28 cellular contexts compared by ENCODE assay signal in genomic region chr7:53428045-53428444, GRCh38.
"Had no signal": no experiment of that assay in that cellular context is flagged by ENCODE, and none has a peak within 500 bp of the region (broad histone marks: within the 10 kb centered on the region; RNA-seq: fewer than 3 reads in every experiment).

No MANE protein-coding gene starts in this region.

- H3K4me1 ChIP-seq: esophagus squamous epithelium, heart left ventricle had no signal

- ATAC-seq: activated CD4-positive, CD25-positive, alpha-beta regulatory T cell treated with anti-CD3 and anti-CD28 coated beads, Interleukin-2, amount 50 U/mL, for 24 hours; activated CD8-positive, alpha-beta memory T cell treated with anti-CD3 and anti-CD28 coated beads, Interleukin-2, amount 10 ng/mL, durations not matched to agents 7 days and 5 days; activated CD8-positive, alpha-beta T cell treated with anti-CD3 and anti-CD28 coated beads for 36 hours; effector memory CD8-positive, alpha-beta T cell; heart left ventricle had no signal

- DNase-seq: activated B cell treated with CpG ODN at 0.5 μM for 24 hours; activated CD4-positive, alpha-beta T cell treated with anti-CD3 and anti-CD28 coated beads for 48 hours; activated CD4-positive, alpha-beta T cell treated with anti-CD3 and anti-CD28 coated beads, Interleukin-2, amount 50 U/mL, for 1 hour; activated CD4-positive, alpha-beta T cell treated with anti-CD3 and anti-CD28 coated beads, Interleukin-2, amount 50 U/mL, for 48 hours; activated CD8-positive, alpha-beta memory T cell treated with anti-CD3 and anti-CD28 coated beads, Interleukin-2, amount 10 ng/mL, durations not matched to agents 7 days and 5 days; activated CD8-positive, alpha-beta memory T cell treated with anti-CD3 and anti-CD28 coated beads, Interleukin-2, amount 50 U/mL, for 4 hours; activated CD8-positive, alpha-beta T cell treated with anti-CD3 and anti-CD28 coated beads for 36 hours; activated effector memory CD4-positive, alpha-beta T cell treated with anti-CD3 and anti-CD28 coated beads, Interleukin-2, amount 50 U/mL, for 16 hours; activated naive CD4-positive, alpha-beta T cell treated with anti-CD3 and anti-CD28 coated beads for 36 hours; activated T-cell treated with anti-CD3 and anti-CD28 coated beads, Interleukin-2, amount 50 U/mL, for 1 hour; activated T-cell treated with anti-CD3 and anti-CD28 coated beads, Interleukin-2, amount 50 U/mL, for 48 hours; amniotic stem cell; anterior cingulate cortex; brain microvascular endothelial cell; cortex of kidney; dermis blood vessel endothelial cell; effector CD4-positive, alpha-beta T cell; effector memory CD8-positive, alpha-beta T cell; esophagus squamous epithelium; glutamatergic neuron; heart left ventricle; T-helper 2 cell; WERI-Rb-1 had no signal

- H3K27ac ChIP-seq: brain microvascular endothelial cell, epithelial cell of prostate, esophagus squamous epithelium, heart left ventricle, WERI-Rb-1 had no signal

- FAIRE-seq: astrocyte, bronchial epithelial cell, frontal cortex had no signal

- H3K4me3 ChIP-seq: esophagus squamous epithelium, heart left ventricle had no signal

- H3K27me3 ChIP-seq: brain microvascular endothelial cell, esophagus squamous epithelium, heart left ventricle had no signal

- H3K9me3 ChIP-seq: esophagus squamous epithelium had no signal

- H3K36me3 ChIP-seq: brain microvascular endothelial cell, esophagus squamous epithelium, heart left ventricle, WERI-Rb-1 had no signal
